Comparison of ENCODE assay signal across 8 cellular contexts in the genomic region with DNA sequence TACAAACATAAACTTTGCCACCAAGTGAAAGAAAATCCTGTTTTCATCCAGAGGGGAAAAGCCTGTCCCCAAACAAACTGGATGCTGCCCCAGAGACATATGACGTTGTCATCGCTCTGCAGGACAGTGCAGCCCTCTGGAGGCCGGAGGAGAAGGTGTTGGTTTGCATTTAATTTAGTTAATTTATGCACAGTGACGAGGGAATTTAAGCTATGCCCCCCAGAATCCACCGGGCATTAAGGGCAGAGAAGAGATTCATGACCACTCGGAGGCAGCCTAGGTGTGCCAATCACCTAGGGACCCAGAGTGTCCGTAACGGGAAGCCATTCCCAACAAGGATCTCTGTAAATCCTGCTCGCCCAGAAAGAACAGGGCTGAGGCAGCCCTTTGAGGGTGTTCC. TPM values are rescaled to one million over a fixed set of nuclear protein-coding genes. Genes with fewer than 3 reads are reported as not detected.
A peak's percentile ranks its signal among the peaks of the same experiment; 100 is the strongest.
DNase-seq lines count a peak whose midpoint lies in the region; TF ChIP-seq lines count a peak whose summit lies in the region.

No MANE protein-coding gene starts in this region.

- H3K4me3 ChIP-seq in HL-60 (replicated peaks; ENCODE audit: insufficient read depth, low read length): no peak overlapping the region
- H3K4me3 ChIP-seq in urinary bladder (ENCODE audit: low read depth, low read length): peak overlapping the region; percentile 23
- no peak overlapping the region for H3K4me3 ChIP-seq in CD8-positive, alpha-beta memory T cell (ENCODE audit: low read length)

- H3K36me3 Mint-ChIP-seq in brain: peaks cover 26% of the 10 kb centered on the region
- no peaks in the 10 kb centered on the region for H3K36me3 Mint-ChIP-seq in CD8-positive, alpha-beta memory T cell

- peak overlapping the region in 4 of 5 experiments; percentile 5 to 84 (median 62) for H3K27ac Mint-ChIP-seq in brain
- H3K27ac Mint-ChIP-seq in CD8-positive, alpha-beta memory T cell: no peak overlapping the region

- peaks cover 51% of the 10 kb centered on the region for H3K4me1 Mint-ChIP-seq in brain
- no peaks in the 10 kb centered on the region for H3K4me1 Mint-ChIP-seq in CD8-positive, alpha-beta memory T cell

- WGBS in urinary bladder: 47% methylated on average over 9 of the region's 9 CpGs

- no peaks in the 10 kb centered on the region for H3K4me1 ChIP-seq in urinary bladder (ENCODE audit: insufficient read depth)
- no peaks in the 10 kb centered on the region for H3K4me1 ChIP-seq in CD8-positive, alpha-beta memory T cell (ENCODE audit: insufficient read depth, low read length)

- no peaks in the 10 kb centered on the region for H3K9me3 ChIP-seq in CD8-positive, alpha-beta memory T cell (ENCODE audit: low read length)

- H3K27me3 Mint-ChIP-seq in brain: peaks cover 3% of the 10 kb centered on the region
- H3K27me3 Mint-ChIP-seq in CD8-positive, alpha-beta memory T cell: no peaks in the 10 kb centered on the region

- H3K36me3 ChIP-seq in urinary bladder (ENCODE audit: insufficient read depth): no peaks in the 10 kb centered on the region
- no peaks in the 10 kb centered on the region for H3K36me3 ChIP-seq in CD8-positive, alpha-beta memory T cell (ENCODE audit: insufficient read depth, low read length)

- H3K4me3 Mint-ChIP-seq in brain: peak overlapping the region in 2 of 5 experiments; percentile 24 to 61
- H3K4me3 Mint-ChIP-seq in CD8-positive, alpha-beta memory T cell: no peak overlapping the region

- POLR2A ChIA-PET in CD8-positive, alpha-beta memory T cell (lab: Charles Lee): no interaction called here

- CTCF ChIA-PET in CD8-positive, alpha-beta memory T cell (lab: Charles Lee): no interaction called here

- H3K27me3 ChIP-seq in HL-60 (ENCODE audit: insufficient read depth, poor library complexity, severe bottlenecking) (no peaks in the 10 kb centered on the region), layer of hippocampus (ENCODE audit: control insufficient read depth, insufficient read depth, low read length) (no peaks in the 10 kb centered on the region)
- no peaks in the 10 kb centered on the region for H3K27me3 ChIP-seq in CD8-positive, alpha-beta memory T cell (ENCODE audit: insufficient read depth, low read length, poor library complexity, severe bottlenecking)

- H3K27ac ChIP-seq in HL-60 (replicated peaks) (no peak overlapping the region), layer of hippocampus (ENCODE audit: low read depth, low read length) (peak overlapping the region; percentile 43), urinary bladder (ENCODE audit: low read depth) (no peak overlapping the region)
- no peak overlapping the region for H3K27ac ChIP-seq in CD8-positive, alpha-beta memory T cell (ENCODE audit: low read depth, low read length)

- DNase-seq in Caki2 (ENCODE audit: low read depth) (peak; percentile 41), HL-60 (ENCODE audit: low read depth in 1 of 2, low spot score in 1 of 2) (no peak), NCI-H748 (lab: John Stamatoyannopoulos, UW; ENCODE audit: unreplicated experiment) (no peak), NCI-H1417 (lab: John Stamatoyannopoulos, UW) (no peak)
- no peak for DNase-seq in CD8-positive, alpha-beta memory T cell

- H3K9me3 Mint-ChIP-seq in brain: no peaks in the 10 kb centered on the region
- H3K9me3 Mint-ChIP-seq in CD8-positive, alpha-beta memory T cell: no peaks in the 10 kb centered on the region

- TF ChIP-seq CTCF in HL-60 (IDR thresholded peaks at IDR 0.05; ENCODE audit: insufficient read depth, low read length) (peak; percentile 0), brain (conservative IDR thresholded peaks at IDR 0.05) (peak; percentile 16 to 41)

- in situ Hi-C loops in Caki2 (cut with HindIII; ENCODE audit: low pct_unique_long_range_greater_than_20kb, low sequenced_read_pairs): no loop called here

RNA-seq across cellular contexts. Expression of a gene that starts 45.1 kb away (rescaled TPM):
- 9.2 and 12.9 TPM in 2 replicates for total RNA-seq in Caki2 (2014; rRNA removed; shearing (Covaris generic); ENCODE audit: low replicate concordance)
- polyA plus RNA-seq in brain (ENCODE audit: insufficient read depth, low read depth, low replicate concordance): 7.2 TPM
- total RNA-seq in urinary bladder: 11.3 TPM
- 6.2 TPM for polyA plus RNA-seq in urinary bladder
- total RNA-seq in CD8-positive, alpha-beta memory T cell: 1 to 10 TPM in 1 of 2 experiments, under 1 TPM in 1; 0.77 to 1.5 TPM
- polyA plus RNA-seq in CD8-positive, alpha-beta memory T cell: 0.64 TPM

Comparison
In these comparisons a context has a peak if more than half of its experiments do, and no peak if none do; other contexts are left out.
1. H3K27ac Mint-ChIP-seq: peak in brain (4 of 5); none in CD8-positive, alpha-beta memory T cell (0 of 8).